1 cellular context compared by ENCODE assay signal in the genomic region with DNA sequence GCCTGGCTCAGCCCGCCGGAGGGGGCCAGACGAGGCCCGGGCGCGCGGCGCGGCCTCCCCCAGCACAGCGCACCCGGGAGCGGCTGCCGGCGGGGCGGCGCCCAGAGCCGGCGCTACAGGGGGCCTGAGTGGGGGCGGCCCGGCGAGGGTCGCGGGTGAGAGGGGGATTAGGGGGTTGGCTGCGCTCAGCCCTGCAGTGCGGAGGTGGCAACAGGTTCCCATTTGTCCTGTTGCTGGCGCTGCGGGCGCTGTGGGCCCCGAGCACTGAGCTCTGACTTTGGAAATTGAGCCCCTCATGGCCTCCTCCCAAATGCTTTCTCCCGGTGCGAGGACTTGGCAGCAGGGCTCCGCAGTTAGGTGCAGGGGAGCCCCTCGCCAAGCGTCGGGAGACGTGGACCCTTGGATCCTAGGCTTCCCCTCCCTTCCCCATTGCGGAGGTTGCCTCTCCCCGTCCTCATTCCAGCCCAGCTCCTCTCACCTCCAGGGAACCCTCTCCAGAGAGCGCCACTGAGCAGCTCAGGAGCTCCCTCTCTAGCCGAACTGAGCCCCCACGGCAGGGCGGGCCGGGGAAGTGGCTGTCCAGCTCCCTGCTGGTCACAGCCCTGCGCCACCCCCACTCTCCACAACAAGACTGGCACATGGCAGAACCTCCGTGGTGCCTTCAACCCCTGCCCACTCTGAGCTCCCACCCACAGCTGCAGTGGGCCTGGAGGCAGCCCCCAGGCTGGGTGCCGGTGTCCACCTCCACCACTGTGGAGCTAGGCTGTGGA.
TF ChIP-seq lines count a peak whose summit lies in the region.

No MANE protein-coding gene starts in this region.

TF ChIP-seq in HepG2, 621 proteins besides CTCF, POLR2A, EP300 and RAD21 (continued from another document and continues in another):
- TF ChIP-seq, protein P1, sequence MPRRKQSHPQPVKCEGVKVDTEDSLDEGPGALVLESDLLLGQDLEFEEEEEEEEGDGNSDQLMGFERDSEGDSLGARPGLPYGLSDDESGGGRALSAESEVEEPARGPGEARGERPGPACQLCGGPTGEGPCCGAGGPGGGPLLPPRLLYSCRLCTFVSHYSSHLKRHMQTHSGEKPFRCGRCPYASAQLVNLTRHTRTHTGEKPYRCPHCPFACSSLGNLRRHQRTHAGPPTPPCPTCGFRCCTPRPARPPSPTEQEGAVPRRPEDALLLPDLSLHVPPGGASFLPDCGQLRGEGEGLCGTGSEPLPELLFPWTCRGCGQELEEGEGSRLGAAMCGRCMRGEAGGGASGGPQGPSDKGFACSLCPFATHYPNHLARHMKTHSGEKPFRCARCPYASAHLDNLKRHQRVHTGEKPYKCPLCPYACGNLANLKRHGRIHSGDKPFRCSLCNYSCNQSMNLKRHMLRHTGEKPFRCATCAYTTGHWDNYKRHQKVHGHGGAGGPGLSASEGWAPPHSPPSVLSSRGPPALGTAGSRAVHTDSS (CRISPR knock-in tag; conservative IDR thresholded peaks at IDR 0.05): no peak
- TF ChIP-seq, protein P2, sequence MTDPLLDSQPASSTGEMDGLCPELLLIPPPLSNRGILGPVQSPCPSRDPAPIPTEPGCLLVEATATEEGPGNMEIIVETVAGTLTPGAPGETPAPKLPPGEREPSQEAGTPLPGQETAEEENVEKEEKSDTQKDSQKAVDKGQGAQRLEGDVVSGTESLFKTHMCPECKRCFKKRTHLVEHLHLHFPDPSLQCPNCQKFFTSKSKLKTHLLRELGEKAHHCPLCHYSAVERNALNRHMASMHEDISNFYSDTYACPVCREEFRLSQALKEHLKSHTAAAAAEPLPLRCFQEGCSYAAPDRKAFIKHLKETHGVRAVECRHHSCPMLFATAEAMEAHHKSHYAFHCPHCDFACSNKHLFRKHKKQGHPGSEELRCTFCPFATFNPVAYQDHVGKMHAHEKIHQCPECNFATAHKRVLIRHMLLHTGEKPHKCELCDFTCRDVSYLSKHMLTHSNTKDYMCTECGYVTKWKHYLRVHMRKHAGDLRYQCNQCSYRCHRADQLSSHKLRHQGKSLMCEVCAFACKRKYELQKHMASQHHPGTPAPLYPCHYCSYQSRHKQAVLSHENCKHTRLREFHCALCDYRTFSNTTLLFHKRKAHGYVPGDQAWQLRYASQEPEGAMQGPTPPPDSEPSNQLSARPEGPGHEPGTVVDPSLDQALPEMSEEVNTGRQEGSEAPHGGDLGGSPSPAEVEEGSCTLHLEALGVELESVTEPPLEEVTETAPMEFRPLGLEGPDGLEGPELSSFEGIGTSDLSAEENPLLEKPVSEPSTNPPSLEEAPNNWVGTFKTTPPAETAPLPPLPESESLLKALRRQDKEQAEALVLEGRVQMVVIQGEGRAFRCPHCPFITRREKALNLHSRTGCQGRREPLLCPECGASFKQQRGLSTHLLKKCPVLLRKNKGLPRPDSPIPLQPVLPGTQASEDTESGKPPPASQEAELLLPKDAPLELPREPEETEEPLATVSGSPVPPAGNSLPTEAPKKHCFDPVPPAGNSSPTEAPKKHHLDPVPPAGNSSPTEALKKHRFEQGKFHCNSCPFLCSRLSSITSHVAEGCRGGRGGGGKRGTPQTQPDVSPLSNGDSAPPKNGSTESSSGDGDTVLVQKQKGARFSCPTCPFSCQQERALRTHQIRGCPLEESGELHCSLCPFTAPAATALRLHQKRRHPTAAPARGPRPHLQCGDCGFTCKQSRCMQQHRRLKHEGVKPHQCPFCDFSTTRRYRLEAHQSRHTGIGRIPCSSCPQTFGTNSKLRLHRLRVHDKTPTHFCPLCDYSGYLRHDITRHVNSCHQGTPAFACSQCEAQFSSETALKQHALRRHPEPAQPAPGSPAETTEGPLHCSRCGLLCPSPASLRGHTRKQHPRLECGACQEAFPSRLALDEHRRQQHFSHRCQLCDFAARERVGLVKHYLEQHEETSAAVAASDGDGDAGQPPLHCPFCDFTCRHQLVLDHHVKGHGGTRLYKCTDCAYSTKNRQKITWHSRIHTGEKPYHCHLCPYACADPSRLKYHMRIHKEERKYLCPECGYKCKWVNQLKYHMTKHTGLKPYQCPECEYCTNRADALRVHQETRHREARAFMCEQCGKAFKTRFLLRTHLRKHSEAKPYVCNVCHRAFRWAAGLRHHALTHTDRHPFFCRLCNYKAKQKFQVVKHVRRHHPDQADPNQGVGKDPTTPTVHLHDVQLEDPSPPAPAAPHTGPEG (CRISPR knock-in tag; IDR thresholded peaks at IDR 0.05): no peak
- TF ChIP-seq HNRNPUL1 (IDR thresholded peaks at IDR 0.05; ENCODE audit: low read depth, low read length): no peak
- TF ChIP-seq, protein P3, sequence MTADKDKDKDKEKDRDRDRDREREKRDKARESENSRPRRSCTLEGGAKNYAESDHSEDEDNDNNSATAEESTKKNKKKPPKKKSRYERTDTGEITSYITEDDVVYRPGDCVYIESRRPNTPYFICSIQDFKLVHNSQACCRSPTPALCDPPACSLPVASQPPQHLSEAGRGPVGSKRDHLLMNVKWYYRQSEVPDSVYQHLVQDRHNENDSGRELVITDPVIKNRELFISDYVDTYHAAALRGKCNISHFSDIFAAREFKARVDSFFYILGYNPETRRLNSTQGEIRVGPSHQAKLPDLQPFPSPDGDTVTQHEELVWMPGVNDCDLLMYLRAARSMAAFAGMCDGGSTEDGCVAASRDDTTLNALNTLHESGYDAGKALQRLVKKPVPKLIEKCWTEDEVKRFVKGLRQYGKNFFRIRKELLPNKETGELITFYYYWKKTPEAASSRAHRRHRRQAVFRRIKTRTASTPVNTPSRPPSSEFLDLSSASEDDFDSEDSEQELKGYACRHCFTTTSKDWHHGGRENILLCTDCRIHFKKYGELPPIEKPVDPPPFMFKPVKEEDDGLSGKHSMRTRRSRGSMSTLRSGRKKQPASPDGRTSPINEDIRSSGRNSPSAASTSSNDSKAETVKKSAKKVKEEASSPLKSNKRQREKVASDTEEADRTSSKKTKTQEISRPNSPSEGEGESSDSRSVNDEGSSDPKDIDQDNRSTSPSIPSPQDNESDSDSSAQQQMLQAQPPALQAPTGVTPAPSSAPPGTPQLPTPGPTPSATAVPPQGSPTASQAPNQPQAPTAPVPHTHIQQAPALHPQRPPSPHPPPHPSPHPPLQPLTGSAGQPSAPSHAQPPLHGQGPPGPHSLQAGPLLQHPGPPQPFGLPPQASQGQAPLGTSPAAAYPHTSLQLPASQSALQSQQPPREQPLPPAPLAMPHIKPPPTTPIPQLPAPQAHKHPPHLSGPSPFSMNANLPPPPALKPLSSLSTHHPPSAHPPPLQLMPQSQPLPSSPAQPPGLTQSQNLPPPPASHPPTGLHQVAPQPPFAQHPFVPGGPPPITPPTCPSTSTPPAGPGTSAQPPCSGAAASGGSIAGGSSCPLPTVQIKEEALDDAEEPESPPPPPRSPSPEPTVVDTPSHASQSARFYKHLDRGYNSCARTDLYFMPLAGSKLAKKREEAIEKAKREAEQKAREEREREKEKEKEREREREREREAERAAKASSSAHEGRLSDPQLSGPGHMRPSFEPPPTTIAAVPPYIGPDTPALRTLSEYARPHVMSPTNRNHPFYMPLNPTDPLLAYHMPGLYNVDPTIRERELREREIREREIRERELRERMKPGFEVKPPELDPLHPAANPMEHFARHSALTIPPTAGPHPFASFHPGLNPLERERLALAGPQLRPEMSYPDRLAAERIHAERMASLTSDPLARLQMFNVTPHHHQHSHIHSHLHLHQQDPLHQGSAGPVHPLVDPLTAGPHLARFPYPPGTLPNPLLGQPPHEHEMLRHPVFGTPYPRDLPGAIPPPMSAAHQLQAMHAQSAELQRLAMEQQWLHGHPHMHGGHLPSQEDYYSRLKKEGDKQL (CRISPR knock-in tag; IDR thresholded peaks at IDR 0.05; ENCODE audit: low read depth): no peak
- peak; percentile 38; the same call in 1 of the 2 replicates for TF ChIP-seq KAT7 (CRISPR knock-in tag; IDR thresholded peaks at IDR 0.05; ENCODE audit: borderline replicate concordance)
- TF ChIP-seq, protein P4, sequence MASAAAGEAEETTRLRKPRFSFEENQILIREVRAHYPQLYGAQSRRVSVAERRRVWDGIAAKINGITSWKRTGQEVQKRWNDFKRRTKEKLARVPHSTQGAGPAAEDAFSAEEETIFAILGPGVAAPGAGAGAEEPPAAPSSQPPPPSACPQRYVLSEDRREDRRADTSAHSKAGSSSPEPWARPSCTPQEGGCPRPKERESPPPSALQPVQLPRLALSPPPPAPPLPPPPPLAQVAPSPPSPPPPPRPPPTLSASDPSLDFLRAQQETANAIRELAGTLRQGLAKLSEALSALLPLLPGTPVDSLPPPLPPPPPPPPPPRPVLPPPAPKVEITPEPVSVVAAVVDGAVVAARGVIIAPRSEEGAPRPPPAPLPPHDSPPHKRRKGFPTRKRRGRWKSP (CRISPR knock-in tag; IDR thresholded peaks at IDR 0.05): no peak
- TF ChIP-seq, protein P5, sequence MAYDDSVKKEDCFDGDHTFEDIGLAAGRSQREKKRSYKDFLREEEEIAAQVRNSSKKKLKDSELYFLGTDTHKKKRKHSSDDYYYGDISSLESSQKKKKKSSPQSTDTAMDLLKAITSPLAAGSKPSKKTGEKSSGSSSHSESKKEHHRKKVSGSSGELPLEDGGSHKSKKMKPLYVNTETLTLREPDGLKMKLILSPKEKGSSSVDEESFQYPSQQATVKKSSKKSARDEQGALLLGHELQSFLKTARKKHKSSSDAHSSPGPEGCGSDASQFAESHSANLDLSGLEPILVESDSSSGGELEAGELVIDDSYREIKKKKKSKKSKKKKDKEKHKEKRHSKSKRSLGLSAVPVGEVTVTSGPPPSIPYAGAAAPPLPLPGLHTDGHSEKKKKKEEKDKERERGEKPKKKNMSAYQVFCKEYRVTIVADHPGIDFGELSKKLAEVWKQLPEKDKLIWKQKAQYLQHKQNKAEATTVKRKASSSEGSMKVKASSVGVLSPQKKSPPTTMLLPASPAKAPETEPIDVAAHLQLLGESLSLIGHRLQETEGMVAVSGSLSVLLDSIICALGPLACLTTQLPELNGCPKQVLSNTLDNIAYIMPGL (CRISPR knock-in tag; IDR thresholded peaks at IDR 0.05; ENCODE audit: borderline replicate concordance in 1 of 2, low read depth in 1 of 2): peak in 1 of 2 experiments; percentile 41; a peak in 2 of 4 replicates
- TF ChIP-seq, protein P6, sequence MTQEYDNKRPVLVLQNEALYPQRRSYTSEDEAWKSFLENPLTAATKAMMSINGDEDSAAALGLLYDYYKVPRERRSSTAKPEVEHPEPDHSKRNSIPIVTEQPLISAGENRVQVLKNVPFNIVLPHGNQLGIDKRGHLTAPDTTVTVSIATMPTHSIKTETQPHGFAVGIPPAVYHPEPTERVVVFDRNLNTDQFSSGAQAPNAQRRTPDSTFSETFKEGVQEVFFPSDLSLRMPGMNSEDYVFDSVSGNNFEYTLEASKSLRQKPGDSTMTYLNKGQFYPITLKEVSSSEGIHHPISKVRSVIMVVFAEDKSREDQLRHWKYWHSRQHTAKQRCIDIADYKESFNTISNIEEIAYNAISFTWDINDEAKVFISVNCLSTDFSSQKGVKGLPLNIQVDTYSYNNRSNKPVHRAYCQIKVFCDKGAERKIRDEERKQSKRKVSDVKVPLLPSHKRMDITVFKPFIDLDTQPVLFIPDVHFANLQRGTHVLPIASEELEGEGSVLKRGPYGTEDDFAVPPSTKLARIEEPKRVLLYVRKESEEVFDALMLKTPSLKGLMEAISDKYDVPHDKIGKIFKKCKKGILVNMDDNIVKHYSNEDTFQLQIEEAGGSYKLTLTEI (CRISPR knock-in tag; conservative IDR thresholded peaks at IDR 0.05): no peak
- no peak for TF ChIP-seq SCMH1 (CRISPR knock-in tag; IDR thresholded peaks at IDR 0.05; ENCODE audit: borderline replicate concordance)
- no peak for TF ChIP-seq ZNF589 (CRISPR knock-in tag; conservative IDR thresholded peaks at IDR 0.05)
- TF ChIP-seq ISX (CRISPR knock-in tag; conservative IDR thresholded peaks at IDR 0.05): no peak
- TF ChIP-seq ZNF224 (CRISPR knock-in tag; IDR thresholded peaks at IDR 0.05): no peak
- no peak for TF ChIP-seq EEA1 (CRISPR knock-in tag; IDR thresholded peaks at IDR 0.05; ENCODE audit: borderline replicate concordance)
- TF ChIP-seq, protein P7, sequence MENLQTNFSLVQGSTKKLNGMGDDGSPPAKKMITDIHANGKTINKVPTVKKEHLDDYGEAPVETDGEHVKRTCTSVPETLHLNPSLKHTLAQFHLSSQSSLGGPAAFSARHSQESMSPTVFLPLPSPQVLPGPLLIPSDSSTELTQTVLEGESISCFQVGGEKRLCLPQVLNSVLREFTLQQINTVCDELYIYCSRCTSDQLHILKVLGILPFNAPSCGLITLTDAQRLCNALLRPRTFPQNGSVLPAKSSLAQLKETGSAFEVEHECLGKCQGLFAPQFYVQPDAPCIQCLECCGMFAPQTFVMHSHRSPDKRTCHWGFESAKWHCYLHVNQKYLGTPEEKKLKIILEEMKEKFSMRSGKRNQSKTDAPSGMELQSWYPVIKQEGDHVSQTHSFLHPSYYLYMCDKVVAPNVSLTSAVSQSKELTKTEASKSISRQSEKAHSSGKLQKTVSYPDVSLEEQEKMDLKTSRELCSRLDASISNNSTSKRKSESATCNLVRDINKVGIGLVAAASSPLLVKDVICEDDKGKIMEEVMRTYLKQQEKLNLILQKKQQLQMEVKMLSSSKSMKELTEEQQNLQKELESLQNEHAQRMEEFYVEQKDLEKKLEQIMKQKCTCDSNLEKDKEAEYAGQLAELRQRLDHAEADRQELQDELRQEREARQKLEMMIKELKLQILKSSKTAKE (CRISPR knock-in tag; IDR thresholded peaks at IDR 0.05; ENCODE audit: borderline replicate concordance): no peak
- no peak for TF ChIP-seq SKI (IDR thresholded peaks at IDR 0.05; ENCODE audit: partially characterized antibody)
- TF ChIP-seq TSC22D2 (CRISPR knock-in tag; IDR thresholded peaks at IDR 0.05; ENCODE audit: borderline replicate concordance): no peak
- no peak for TF ChIP-seq ERF (CRISPR knock-in tag; IDR thresholded peaks at IDR 0.05)
- TF ChIP-seq HNF4G (IDR thresholded peaks at IDR 0.05; ENCODE audit: borderline replicate concordance, low read depth, low read length): no peak
- no peak for TF ChIP-seq HNF4G (CRISPR knock-in tag; IDR thresholded peaks at IDR 0.05; ENCODE audit: borderline replicate concordance, low read depth)
- TF ChIP-seq HDAC1 (CRISPR knock-in tag; IDR thresholded peaks at IDR 0.05): 0 out of 2 replicates have a peak, but pooled peaks have one; percentile 18
- no peak for TF ChIP-seq GPN1 (CRISPR knock-in tag; IDR thresholded peaks at IDR 0.05; ENCODE audit: borderline replicate concordance)
- TF ChIP-seq SP5 (CRISPR knock-in tag; IDR thresholded peaks at IDR 0.05; ENCODE audit: borderline replicate concordance, low read depth): no peak
- TF ChIP-seq, protein P8, sequence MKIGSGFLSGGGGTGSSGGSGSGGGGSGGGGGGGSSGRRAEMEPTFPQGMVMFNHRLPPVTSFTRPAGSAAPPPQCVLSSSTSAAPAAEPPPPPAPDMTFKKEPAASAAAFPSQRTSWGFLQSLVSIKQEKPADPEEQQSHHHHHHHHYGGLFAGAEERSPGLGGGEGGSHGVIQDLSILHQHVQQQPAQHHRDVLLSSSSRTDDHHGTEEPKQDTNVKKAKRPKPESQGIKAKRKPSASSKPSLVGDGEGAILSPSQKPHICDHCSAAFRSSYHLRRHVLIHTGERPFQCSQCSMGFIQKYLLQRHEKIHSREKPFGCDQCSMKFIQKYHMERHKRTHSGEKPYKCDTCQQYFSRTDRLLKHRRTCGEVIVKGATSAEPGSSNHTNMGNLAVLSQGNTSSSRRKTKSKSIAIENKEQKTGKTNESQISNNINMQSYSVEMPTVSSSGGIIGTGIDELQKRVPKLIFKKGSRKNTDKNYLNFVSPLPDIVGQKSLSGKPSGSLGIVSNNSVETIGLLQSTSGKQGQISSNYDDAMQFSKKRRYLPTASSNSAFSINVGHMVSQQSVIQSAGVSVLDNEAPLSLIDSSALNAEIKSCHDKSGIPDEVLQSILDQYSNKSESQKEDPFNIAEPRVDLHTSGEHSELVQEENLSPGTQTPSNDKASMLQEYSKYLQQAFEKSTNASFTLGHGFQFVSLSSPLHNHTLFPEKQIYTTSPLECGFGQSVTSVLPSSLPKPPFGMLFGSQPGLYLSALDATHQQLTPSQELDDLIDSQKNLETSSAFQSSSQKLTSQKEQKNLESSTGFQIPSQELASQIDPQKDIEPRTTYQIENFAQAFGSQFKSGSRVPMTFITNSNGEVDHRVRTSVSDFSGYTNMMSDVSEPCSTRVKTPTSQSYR (CRISPR knock-in tag; IDR thresholded peaks at IDR 0.05; ENCODE audit: borderline replicate concordance): no peak
- no peak for TF ChIP-seq ONECUT2 (CRISPR knock-in tag; IDR thresholded peaks at IDR 0.05)
- no peak for TF ChIP-seq YEATS4 (CRISPR knock-in tag; IDR thresholded peaks at IDR 0.05; ENCODE audit: borderline replicate concordance)
- no peak for TF ChIP-seq GZF1 (CRISPR knock-in tag; IDR thresholded peaks at IDR 0.05)
- no peak for TF ChIP-seq HDAC2 (CRISPR knock-in tag; IDR thresholded peaks at IDR 0.05)
